In the genomic region with DNA sequence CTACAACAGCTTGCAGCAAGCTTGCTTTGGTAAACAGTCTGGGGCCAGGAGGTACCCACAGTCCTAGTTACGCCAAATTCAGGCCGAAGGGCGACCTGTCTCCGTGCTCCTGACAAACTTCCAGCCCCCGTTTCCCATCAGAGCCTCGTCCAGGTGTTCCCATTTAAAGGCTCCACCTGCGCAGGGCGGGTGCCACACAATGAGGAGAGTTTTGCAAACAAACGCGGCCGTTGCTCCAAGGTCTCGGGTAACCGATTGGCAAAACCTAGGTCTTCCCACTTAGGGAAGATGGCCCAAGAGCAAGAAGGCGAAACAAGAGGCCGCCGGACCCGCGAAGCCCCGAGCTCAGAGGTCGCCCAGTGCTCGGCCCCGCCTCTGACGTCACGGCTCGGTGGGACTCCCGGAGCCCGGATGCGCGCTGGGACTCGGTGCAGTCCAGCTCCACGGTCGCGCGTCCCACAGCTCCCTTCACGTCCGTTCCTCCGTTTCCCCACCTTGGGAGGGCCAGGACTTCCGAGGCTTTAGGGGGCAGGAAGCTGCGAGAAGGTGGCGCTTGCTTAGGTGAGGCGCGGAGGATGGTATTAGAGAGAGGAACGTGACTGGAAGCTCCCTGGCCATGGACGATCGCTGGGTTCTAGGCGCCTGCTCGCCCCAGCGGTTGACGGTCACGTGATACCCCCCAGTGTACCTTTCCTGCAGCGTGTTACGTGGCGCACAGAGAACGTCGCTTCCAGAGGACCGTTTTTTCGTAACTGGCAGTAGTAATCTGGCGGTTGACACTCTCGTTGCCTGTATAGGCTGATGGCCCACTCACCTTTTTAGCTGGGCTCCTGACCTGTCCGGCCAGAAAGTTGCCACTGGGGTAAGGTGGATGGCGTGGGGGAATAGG, we compare ENCODE assay signal across 1 cellular context.
A peak's percentile ranks its signal among the peaks of the same experiment; 100 is the strongest.
TF ChIP-seq lines count a peak whose summit lies in the region.

No MANE protein-coding gene starts in this region.

TF ChIP-seq in HepG2, 621 proteins besides CTCF, POLR2A, EP300 and RAD21 (continued from another document and continues in another):
- TF ChIP-seq, protein P1, sequence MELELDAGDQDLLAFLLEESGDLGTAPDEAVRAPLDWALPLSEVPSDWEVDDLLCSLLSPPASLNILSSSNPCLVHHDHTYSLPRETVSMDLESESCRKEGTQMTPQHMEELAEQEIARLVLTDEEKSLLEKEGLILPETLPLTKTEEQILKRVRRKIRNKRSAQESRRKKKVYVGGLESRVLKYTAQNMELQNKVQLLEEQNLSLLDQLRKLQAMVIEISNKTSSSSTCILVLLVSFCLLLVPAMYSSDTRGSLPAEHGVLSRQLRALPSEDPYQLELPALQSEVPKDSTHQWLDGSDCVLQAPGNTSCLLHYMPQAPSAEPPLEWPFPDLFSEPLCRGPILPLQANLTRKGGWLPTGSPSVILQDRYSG (CRISPR knock-in tag; IDR thresholded peaks at IDR 0.05): no peak
- TF ChIP-seq MIXL1 (CRISPR knock-in tag; IDR thresholded peaks at IDR 0.05) (0 out of 2 replicates have a peak, but pooled peaks have one; percentile 32), AGO2 (optimal IDR thresholded peaks at IDR 0.05; ENCODE audit: low read depth, low read length) (peak; percentile 67), ZNF737 (CRISPR knock-in tag; IDR thresholded peaks at IDR 0.05; ENCODE audit: borderline replicate concordance) (no peak), ZFP62 (CRISPR knock-in tag; IDR thresholded peaks at IDR 0.05) (no peak), ZSCAN20 (CRISPR knock-in tag; IDR thresholded peaks at IDR 0.05; ENCODE audit: borderline replicate concordance) (no peak), ZNF33B (CRISPR knock-in tag; IDR thresholded peaks at IDR 0.05) (0 out of 2 replicates have a peak, but pooled peaks have one; percentile 54), ZBTB1 (CRISPR knock-in tag; IDR thresholded peaks at IDR 0.05; ENCODE audit: borderline replicate concordance) (no peak), ARNT2 (CRISPR knock-in tag; IDR thresholded peaks at IDR 0.05; ENCODE audit: low read depth) (peak; percentile 78), ZNF557 (CRISPR knock-in tag; IDR thresholded peaks at IDR 0.05) (no peak), ZNF496 (CRISPR knock-in tag; IDR thresholded peaks at IDR 0.05; ENCODE audit: insufficient replicate concordance) (no peak), ZEB1 (IDR thresholded peaks at IDR 0.05; ENCODE audit: insufficient replicate concordance, low read depth) (peak; percentile 80), ZNF317 (CRISPR knock-in tag; IDR thresholded peaks at IDR 0.05) (peak; percentile 51), ZNF253 (CRISPR knock-in tag; IDR thresholded peaks at IDR 0.05; ENCODE audit: borderline replicate concordance) (no peak), KLF9 (CRISPR knock-in tag; IDR thresholded peaks at IDR 0.05; ENCODE audit: low read depth) (0 out of 2 replicates have a peak, but pooled peaks have one; percentile 53), SAFB2 (CRISPR knock-in tag; IDR thresholded peaks at IDR 0.05; ENCODE audit: borderline replicate concordance, low read depth) (no peak), ZSCAN29 (CRISPR knock-in tag; conservative IDR thresholded peaks at IDR 0.05) (no peak), SETDB1 (CRISPR knock-in tag; IDR thresholded peaks at IDR 0.05; ENCODE audit: borderline replicate concordance) (no peak), ZNF552 (CRISPR knock-in tag; IDR thresholded peaks at IDR 0.05; ENCODE audit: borderline replicate concordance) (0 out of 2 replicates have a peak, but pooled peaks have one; percentile 28), NFYB (CRISPR knock-in tag; IDR thresholded peaks at IDR 0.05) (0 out of 2 replicates have a peak, but pooled peaks have one; percentile 34), ZNF766 (CRISPR knock-in tag; IDR thresholded peaks at IDR 0.05; ENCODE audit: borderline replicate concordance) (no peak), SMYD3 (CRISPR knock-in tag; IDR thresholded peaks at IDR 0.05) (no peak; the same call in 1 of the 2 replicates), ZNF761 (CRISPR knock-in tag; conservative IDR thresholded peaks at IDR 0.05) (0 out of 2 replicates have a peak, but pooled peaks have one; percentile 28), SRSF9 (IDR thresholded peaks at IDR 0.05; ENCODE audit: borderline replicate concordance, insufficient read depth, low read depth, low read length, poor library complexity, severe bottlenecking) (no peak), KMT2B (CRISPR knock-in tag; IDR thresholded peaks at IDR 0.05) (peak; percentile 48; the same call in 1 of the 2 replicates), FOXK2 (IDR thresholded peaks at IDR 0.05) (no peak), ZNF160 (CRISPR knock-in tag; IDR thresholded peaks at IDR 0.05) (peak; percentile 70; the same call in 1 of the 2 replicates)
- TF ChIP-seq, protein P2, sequence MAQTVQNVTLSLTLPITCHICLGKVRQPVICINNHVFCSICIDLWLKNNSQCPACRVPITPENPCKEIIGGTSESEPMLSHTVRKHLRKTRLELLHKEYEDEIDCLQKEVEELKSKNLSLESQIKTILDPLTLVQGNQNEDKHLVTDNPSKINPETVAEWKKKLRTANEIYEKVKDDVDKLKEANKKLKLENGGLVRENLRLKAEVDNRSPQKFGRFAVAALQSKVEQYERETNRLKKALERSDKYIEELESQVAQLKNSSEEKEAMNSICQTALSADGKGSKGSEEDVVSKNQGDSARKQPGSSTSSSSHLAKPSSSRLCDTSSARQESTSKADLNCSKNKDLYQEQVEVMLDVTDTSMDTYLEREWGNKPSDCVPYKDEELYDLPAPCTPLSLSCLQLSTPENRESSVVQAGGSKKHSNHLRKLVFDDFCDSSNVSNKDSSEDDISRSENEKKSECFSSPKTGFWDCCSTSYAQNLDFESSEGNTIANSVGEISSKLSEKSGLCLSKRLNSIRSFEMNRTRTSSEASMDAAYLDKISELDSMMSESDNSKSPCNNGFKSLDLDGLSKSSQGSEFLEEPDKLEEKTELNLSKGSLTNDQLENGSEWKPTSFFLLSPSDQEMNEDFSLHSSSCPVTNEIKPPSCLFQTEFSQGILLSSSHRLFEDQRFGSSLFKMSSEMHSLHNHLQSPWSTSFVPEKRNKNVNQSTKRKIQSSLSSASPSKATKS (CRISPR knock-in tag; IDR thresholded peaks at IDR 0.05): no peak
- TF ChIP-seq, protein P3, sequence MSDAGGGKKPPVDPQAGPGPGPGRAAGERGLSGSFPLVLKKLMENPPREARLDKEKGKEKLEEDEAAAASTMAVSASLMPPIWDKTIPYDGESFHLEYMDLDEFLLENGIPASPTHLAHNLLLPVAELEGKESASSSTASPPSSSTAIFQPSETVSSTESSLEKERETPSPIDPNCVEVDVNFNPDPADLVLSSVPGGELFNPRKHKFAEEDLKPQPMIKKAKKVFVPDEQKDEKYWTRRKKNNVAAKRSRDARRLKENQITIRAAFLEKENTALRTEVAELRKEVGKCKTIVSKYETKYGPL (CRISPR knock-in tag; IDR thresholded peaks at IDR 0.05): no peak
- TF ChIP-seq, protein P4, sequence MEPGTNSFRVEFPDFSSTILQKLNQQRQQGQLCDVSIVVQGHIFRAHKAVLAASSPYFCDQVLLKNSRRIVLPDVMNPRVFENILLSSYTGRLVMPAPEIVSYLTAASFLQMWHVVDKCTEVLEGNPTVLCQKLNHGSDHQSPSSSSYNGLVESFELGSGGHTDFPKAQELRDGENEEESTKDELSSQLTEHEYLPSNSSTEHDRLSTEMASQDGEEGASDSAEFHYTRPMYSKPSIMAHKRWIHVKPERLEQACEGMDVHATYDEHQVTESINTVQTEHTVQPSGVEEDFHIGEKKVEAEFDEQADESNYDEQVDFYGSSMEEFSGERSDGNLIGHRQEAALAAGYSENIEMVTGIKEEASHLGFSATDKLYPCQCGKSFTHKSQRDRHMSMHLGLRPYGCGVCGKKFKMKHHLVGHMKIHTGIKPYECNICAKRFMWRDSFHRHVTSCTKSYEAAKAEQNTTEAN (CRISPR knock-in tag; conservative IDR thresholded peaks at IDR 0.05): no peak
- TF ChIP-seq, protein P5, sequence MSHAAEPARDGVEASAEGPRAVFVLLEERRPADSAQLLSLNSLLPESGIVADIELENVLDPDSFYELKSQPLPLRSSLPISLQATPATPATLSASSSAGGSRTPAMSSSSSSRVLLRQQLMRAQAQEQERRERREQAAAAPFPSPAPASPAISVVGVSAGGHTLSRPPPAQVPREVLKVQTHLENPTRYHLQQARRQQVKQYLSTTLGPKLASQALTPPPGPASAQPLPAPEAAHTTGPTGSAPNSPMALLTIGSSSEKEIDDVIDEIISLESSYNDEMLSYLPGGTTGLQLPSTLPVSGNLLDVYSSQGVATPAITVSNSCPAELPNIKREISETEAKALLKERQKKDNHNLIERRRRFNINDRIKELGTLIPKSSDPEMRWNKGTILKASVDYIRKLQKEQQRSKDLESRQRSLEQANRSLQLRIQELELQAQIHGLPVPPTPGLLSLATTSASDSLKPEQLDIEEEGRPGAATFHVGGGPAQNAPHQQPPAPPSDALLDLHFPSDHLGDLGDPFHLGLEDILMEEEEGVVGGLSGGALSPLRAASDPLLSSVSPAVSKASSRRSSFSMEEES (CRISPR knock-in tag; IDR thresholded peaks at IDR 0.05): peak; percentile 87
- TF ChIP-seq, protein P6, sequence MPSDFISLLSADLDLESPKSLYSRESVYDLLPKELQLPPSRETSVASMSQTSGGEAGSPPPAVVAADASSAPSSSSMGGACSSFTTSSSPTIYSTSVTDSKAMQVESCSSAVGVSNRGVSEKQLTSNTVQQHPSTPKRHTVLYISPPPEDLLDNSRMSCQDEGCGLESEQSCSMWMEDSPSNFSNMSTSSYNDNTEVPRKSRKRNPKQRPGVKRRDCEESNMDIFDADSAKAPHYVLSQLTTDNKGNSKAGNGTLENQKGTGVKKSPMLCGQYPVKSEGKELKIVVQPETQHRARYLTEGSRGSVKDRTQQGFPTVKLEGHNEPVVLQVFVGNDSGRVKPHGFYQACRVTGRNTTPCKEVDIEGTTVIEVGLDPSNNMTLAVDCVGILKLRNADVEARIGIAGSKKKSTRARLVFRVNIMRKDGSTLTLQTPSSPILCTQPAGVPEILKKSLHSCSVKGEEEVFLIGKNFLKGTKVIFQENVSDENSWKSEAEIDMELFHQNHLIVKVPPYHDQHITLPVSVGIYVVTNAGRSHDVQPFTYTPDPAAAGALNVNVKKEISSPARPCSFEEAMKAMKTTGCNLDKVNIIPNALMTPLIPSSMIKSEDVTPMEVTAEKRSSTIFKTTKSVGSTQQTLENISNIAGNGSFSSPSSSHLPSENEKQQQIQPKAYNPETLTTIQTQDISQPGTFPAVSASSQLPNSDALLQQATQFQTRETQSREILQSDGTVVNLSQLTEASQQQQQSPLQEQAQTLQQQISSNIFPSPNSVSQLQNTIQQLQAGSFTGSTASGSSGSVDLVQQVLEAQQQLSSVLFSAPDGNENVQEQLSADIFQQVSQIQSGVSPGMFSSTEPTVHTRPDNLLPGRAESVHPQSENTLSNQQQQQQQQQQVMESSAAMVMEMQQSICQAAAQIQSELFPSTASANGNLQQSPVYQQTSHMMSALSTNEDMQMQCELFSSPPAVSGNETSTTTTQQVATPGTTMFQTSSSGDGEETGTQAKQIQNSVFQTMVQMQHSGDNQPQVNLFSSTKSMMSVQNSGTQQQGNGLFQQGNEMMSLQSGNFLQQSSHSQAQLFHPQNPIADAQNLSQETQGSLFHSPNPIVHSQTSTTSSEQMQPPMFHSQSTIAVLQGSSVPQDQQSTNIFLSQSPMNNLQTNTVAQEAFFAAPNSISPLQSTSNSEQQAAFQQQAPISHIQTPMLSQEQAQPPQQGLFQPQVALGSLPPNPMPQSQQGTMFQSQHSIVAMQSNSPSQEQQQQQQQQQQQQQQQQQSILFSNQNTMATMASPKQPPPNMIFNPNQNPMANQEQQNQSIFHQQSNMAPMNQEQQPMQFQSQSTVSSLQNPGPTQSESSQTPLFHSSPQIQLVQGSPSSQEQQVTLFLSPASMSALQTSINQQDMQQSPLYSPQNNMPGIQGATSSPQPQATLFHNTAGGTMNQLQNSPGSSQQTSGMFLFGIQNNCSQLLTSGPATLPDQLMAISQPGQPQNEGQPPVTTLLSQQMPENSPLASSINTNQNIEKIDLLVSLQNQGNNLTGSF (CRISPR knock-in tag; IDR thresholded peaks at IDR 0.05): no peak
- TF ChIP-seq, protein P7, sequence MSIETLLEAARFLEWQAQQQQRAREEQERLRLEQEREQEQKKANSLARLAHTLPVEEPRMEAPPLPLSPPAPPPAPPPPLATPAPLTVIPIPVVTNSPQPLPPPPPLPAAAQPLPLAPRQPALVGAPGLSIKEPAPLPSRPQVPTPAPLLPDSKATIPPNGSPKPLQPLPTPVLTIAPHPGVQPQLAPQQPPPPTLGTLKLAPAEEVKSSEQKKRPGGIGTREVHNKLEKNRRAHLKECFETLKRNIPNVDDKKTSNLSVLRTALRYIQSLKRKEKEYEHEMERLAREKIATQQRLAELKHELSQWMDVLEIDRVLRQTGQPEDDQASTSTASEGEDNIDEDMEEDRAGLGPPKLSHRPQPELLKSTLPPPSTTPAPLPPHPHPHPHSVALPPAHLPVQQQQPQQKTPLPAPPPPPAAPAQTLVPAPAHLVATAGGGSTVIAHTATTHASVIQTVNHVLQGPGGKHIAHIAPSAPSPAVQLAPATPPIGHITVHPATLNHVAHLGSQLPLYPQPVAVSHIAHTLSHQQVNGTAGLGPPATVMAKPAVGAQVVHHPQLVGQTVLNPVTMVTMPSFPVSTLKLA (IDR thresholded peaks at IDR 0.05): no peak
- TF ChIP-seq, protein P8, sequence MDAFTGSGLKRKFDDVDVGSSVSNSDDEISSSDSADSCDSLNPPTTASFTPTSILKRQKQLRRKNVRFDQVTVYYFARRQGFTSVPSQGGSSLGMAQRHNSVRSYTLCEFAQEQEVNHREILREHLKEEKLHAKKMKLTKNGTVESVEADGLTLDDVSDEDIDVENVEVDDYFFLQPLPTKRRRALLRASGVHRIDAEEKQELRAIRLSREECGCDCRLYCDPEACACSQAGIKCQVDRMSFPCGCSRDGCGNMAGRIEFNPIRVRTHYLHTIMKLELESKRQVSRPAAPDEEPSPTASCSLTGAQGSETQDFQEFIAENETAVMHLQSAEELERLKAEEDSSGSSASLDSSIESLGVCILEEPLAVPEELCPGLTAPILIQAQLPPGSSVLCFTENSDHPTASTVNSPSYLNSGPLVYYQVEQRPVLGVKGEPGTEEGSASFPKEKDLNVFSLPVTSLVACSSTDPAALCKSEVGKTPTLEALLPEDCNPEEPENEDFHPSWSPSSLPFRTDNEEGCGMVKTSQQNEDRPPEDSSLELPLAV (CRISPR knock-in tag; conservative IDR thresholded peaks at IDR 0.05; ENCODE audit: low read depth): no peak
- TF ChIP-seq, protein P9, sequence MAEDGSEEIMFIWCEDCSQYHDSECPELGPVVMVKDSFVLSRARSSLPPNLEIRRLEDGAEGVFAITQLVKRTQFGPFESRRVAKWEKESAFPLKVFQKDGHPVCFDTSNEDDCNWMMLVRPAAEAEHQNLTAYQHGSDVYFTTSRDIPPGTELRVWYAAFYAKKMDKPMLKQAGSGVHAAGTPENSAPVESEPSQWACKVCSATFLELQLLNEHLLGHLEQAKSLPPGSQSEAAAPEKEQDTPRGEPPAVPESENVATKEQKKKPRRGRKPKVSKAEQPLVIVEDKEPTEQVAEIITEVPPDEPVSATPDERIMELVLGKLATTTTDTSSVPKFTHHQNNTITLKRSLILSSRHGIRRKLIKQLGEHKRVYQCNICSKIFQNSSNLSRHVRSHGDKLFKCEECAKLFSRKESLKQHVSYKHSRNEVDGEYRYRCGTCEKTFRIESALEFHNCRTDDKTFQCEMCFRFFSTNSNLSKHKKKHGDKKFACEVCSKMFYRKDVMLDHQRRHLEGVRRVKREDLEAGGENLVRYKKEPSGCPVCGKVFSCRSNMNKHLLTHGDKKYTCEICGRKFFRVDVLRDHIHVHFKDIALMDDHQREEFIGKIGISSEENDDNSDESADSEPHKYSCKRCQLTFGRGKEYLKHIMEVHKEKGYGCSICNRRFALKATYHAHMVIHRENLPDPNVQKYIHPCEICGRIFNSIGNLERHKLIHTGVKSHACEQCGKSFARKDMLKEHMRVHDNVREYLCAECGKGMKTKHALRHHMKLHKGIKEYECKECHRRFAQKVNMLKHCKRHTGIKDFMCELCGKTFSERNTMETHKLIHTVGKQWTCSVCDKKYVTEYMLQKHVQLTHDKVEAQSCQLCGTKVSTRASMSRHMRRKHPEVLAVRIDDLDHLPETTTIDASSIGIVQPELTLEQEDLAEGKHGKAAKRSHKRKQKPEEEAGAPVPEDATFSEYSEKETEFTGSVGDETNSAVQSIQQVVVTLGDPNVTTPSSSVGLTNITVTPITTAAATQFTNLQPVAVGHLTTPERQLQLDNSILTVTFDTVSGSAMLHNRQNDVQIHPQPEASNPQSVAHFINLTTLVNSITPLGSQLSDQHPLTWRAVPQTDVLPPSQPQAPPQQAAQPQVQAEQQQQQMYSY (CRISPR knock-in tag; IDR thresholded peaks at IDR 0.05): peak; percentile 97
